In the genomic region with DNA sequence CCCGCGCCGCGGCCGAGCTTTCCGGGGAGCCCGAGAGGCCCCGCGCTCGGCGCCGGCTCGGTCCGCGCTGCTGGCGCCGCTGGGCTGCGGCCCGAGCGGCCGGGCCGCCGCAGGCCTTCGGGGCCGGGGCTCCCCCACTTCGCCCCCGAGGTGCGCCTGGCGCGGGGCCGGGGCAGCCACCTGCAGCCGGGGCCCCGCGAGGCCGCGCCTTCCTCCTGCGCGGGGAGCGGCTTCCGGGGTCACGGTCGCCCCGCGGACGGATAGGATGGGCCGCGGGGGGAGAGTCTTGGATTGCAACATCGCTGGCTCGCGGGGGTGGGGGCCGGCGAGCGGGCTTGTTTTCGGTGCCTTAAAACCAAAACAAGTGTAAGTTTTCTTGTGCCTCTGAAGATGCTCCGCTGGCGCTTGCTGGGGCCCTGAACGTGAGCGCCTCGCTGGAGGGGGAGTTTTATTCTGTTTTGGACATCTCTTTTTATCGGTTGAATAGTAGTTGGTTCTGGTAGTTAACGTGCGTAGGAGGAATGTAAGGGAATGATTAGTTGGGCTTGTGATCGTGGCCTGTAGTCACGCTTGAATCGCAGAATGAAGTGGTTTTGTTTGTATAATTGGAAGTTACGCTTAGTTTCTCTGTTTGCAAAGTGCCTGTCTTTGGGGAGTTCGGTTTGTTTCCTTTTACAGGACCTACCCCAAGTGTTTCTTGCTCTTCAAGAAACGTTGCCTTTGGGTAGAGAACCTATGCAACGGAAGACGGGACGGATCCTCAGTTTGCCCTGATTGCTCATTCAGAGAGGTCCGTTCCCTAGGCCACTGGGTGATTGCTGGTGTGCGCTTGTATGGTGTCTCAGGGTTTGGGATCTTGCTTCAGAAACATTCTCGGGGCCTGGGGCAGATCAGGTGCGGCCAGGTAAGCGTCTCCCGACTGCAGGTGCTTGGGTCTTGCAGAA, we compare ENCODE assay signal across 8 cellular contexts. TPM values are rescaled to one million over a fixed set of nuclear protein-coding genes. Genes with fewer than 3 reads are reported as not detected.
A peak's percentile ranks its signal among the peaks of the same experiment; 100 is the strongest.
DNase-seq lines count a peak whose midpoint lies in the region; ATAC-seq, FAIRE-seq and TF ChIP-seq lines count a peak whose summit lies in the region.

No MANE protein-coding gene starts in this region.

- peaks cover 35% of the 10 kb centered on the region for H4K20me1 ChIP-seq in GM12878 (ENCODE audit: control insufficient read depth, insufficient read depth)

- BruUV-seq in GM12878 (replicated peaks; lab: Mats Ljungman, UMichigan) = TSS peak; percentile 83

- H3K9me3 ChIP-seq in GM12878 (replicated peaks; ENCODE audit: control insufficient read depth, insufficient read depth, low read length) = no peaks in the 10 kb centered on the region
- no peaks in the 10 kb centered on the region for H3K9me3 ChIP-seq in kidney (ENCODE audit: control insufficient read depth in 1 of 2, low read length in 2 of 2)

- peak overlapping the region; percentile 93 for H3K27ac Mint-ChIP-seq in T-helper 1 cell treated with Interleukin-12 subunit alpha and Interleukin-12 subunit beta and Interleukin-4 antibody, amounts not matched to agents 30 μg/mL and 1 μg/mL, for 36 hours

- H3K4me1 ChIP-seq in GM12878 (ENCODE audit: control insufficient read depth, insufficient read depth, low read length) = peaks cover 7% of the 10 kb centered on the region
- H3K4me1 ChIP-seq in kidney (ENCODE audit: control insufficient read depth in 1 of 2, insufficient read depth in 1 of 2, low read depth in 1 of 2, low read length in 2 of 2) = peaks cover 10 to 29% of the 10 kb centered on the region in 2 donors

- intact Hi-C loops in GM12878 (cut with micrococcal nuclease; ENCODE audit: unreplicated experiment) (loop anchor here (5.0 kb wide), 1 partner anchor 112 kb away; the partner anchor contains the start of gene UQCC4), kidney (cut with DNase I) (no loop called here)

- TF ChIP-seq POLR2A in GM12878 (IDR thresholded peaks at IDR 0.05; ENCODE audit: low read depth, low read length) = peak; percentile 46

- H3K4me3 Mint-ChIP-seq in T-helper 1 cell treated with Interleukin-12 subunit alpha and Interleukin-12 subunit beta and Interleukin-4 antibody, amounts not matched to agents 30 μg/mL and 1 μg/mL, for 36 hours = peak overlapping the region; percentile 99

- H3K27me3 ChIP-seq in GM12878 (replicated peaks in 1 of 2; ENCODE audit: control insufficient read depth in 2 of 2, insufficient read depth in 2 of 2, low read length in 1 of 2) = no peaks in the 10 kb centered on the region

- SMC1A ChIA-PET in GM12878 (lab: Charles Lee; ENCODE audit: uncharacterized antibody, unreplicated experiment) = no interaction called here

- peak; percentile 62 for FAIRE-seq in GM12878 (lab: Jason Lieb, UNC)
- no peak for FAIRE-seq in kidney (lab: Jason Lieb, UNC)

- H3K9me3 Mint-ChIP-seq in T-helper 1 cell treated with Interleukin-12 subunit alpha and Interleukin-12 subunit beta and Interleukin-4 antibody, amounts not matched to agents 30 μg/mL and 1 μg/mL, for 36 hours = no peaks in the 10 kb centered on the region

- no peak overlapping the region for H2AFZ ChIP-seq in GM12878 (ENCODE audit: control insufficient read depth, low read depth, low read length)

- CTCF ChIA-PET in GM12878 (lab: Yijun Ruan, JAX) = no interaction called here

- TF ChIP-seq RAD21 in GM12878 (IDR thresholded peaks at IDR 0.05; ENCODE audit: insufficient read depth, low read depth, low read length) = no peak

- RAD21 ChIA-PET in GM12878 (lab: Charles Lee; ENCODE audit: unreplicated experiment) = no interaction called here

- peak overlapping the region; percentile 51 for H3K27ac ChIP-seq in GM12878 (ENCODE audit: control insufficient read depth, insufficient read depth)
- peak overlapping the region; percentile 8 to 40 for H3K27ac ChIP-seq in kidney (ENCODE audit: low read depth in 2 of 2, low read length in 2 of 2)

- H3K4me2 ChIP-seq in GM12878 (ENCODE audit: control insufficient read depth, insufficient read depth) = peak overlapping the region; percentile 97

- peaks cover 0 to 19% of the 10 kb centered on the region in 2 experiments; a peak in 2 of 4 replicates for H3K36me3 ChIP-seq in GM12878 (ENCODE audit: control insufficient read depth in 2 of 2, insufficient read depth in 2 of 2, low read length in 1 of 2)
- peaks cover 0 to 4% of the 10 kb centered on the region in 2 donors for H3K36me3 ChIP-seq in kidney (ENCODE audit: control insufficient read depth in 1 of 2, insufficient read depth in 2 of 2, low read length in 2 of 2)

- TF ChIP-seq EP300 in GM12878 (IDR thresholded peaks at IDR 0.05; ENCODE audit: borderline replicate concordance in 1 of 2, control insufficient read depth in 1 of 2, low read depth in 2 of 2, low read length in 2 of 2) = no peak

- in situ Hi-C loops in GM12878 (cut with MboI) = no loop called here

- POLR2A ChIA-PET in GM12878 (lab: Charles Lee) = no interaction called here

- H3K4me1 Mint-ChIP-seq in T-helper 1 cell treated with Interleukin-12 subunit alpha and Interleukin-12 subunit beta and Interleukin-4 antibody, amounts not matched to agents 30 μg/mL and 1 μg/mL, for 36 hours (ENCODE audit: low read depth) = peaks cover 15% of the 10 kb centered on the region

- peaks cover 4% of the 10 kb centered on the region for H3K36me3 Mint-ChIP-seq in T-helper 1 cell treated with Interleukin-12 subunit alpha and Interleukin-12 subunit beta and Interleukin-4 antibody, amounts not matched to agents 30 μg/mL and 1 μg/mL, for 36 hours (ENCODE audit: low read depth)

- DNase-seq in GM12878 (ENCODE audit: low read depth, low spot score) (no peak), kidney (no peak), OCI-M2 (lab: John Stamatoyannopoulos, UW; ENCODE audit: unreplicated experiment) (no peak), COR-L47 (lab: John Stamatoyannopoulos, UW) (no peak)
- peak; percentile 63 for DNase-seq in stimulated activated CD4-positive, alpha-beta T cell treated with anti-CD3 and anti-CD28 coated beads, Interleukin-4, amount 100 ng/mL, for 1 hour

- ATAC-seq in GM18867 (IDR thresholded peaks at IDR 0.05; ENCODE audit: unreplicated experiment) = peak; percentile 4
- ATAC-seq in HG03095 (IDR thresholded peaks at IDR 0.05; ENCODE audit: unreplicated experiment) = peak; percentile 10
- ATAC-seq in GM12878 = peak; percentile 46

- H3K79me2 ChIP-seq in GM12878 (ENCODE audit: control insufficient read depth, insufficient read depth, low read length) = peaks cover 52% of the 10 kb centered on the region

- TF ChIP-seq CTCF in GM12878 (IDR thresholded peaks at IDR 0.05 in 2 of 3, conservative IDR thresholded peaks at IDR 0.05 in 1 of 3; ENCODE audit: control insufficient read depth in 2 of 3, extremely low read depth in 1 of 3, insufficient read depth in 1 of 3, low read depth in 3 of 3, low read length in 3 of 3) (no peak), kidney (IDR thresholded peaks at IDR 0.05; ENCODE audit: borderline replicate concordance, extremely low read depth, insufficient read depth) (no peak)

- 2% methylated on average over 47 of the region's 77 CpGs for WGBS in GM12878 (ENCODE audit: insufficient coverage, insufficient replicate concordance, low lambda C conversion rate, missing lambda C conversion rate)

- no peaks in the 10 kb centered on the region for H3K27me3 Mint-ChIP-seq in T-helper 1 cell treated with Interleukin-12 subunit alpha and Interleukin-12 subunit beta and Interleukin-4 antibody, amounts not matched to agents 30 μg/mL and 1 μg/mL, for 36 hours (ENCODE audit: low read depth)

- H3K4me3 ChIP-seq in GM12878 = peak overlapping the region; percentile 93
- peak overlapping the region; percentile 70 to 79 for H3K4me3 ChIP-seq in kidney (ENCODE audit: low read length in 2 of 2)

- H3K9ac ChIP-seq in GM12878 (ENCODE audit: control insufficient read depth, insufficient read depth, low read length) (peak overlapping the region; percentile 100), kidney (ENCODE audit: low read length in 2 of 2) (peak overlapping the region; percentile 53 to 68)

RNA-seq across cellular contexts. Expression of gene UBE2I, which starts 0.7 kb away (rescaled TPM):
- total RNA-seq in GM12878 (2013; cell fraction: nucleolus; rRNA removed) = 139 and 148 TPM in 2 replicates
- total RNA-seq in GM12878 (2014; rRNA removed) (65.2 and 69.3 TPM in 2 replicates), GM12878 (2014; rRNA removed; fragmentation: Illumina TruSeq; extraction: Trizol) (92.2 and 104 TPM in 2 replicates), GM12878 (2021) (180 and 210 TPM in 2 replicates), kidney (97.1 TPM)
- polyA plus RNA-seq in GM12878 (2011; ENCODE audit: low read depth) = 82.4 TPM
- polyA plus RNA-seq in GM12878 (2011; rRNA removed) (181 and 188 TPM in 2 replicates), GM12878 (2014; fragmentation: Illumina TruSeq; extraction: Trizol) (243 and 265 TPM in 2 replicates), GM12878 (2014; fragmentation: Nextera tagmentation; extraction: Ambion mirVana) (10 to 100 TPM; 47.5 to 51.5 TPM), GM12878 (2014; rRNA removed) (203 and 205 TPM in 2 replicates), GM12878 (2016; fragmentation: Nextera tagmentation; extraction: Ambion mirVana) (100 to 1,000 TPM; 200 to 204 TPM), kidney (ENCODE audit: insufficient read depth, low read depth, low replicate concordance) (62.2 TPM)
- polyA plus RNA-seq in GM12878 (2011; cell fraction: cytosol; rRNA removed) = 110 and 129 TPM in 2 replicates
- 167 and 229 TPM in 2 replicates for polyA plus RNA-seq in GM12878 (2011; cell fraction: nucleus; rRNA removed)
- 115 and 125 TPM in 2 replicates for polyA plus RNA-seq in GM12878 (2012)
- 94.4 and 94.6 TPM in 2 replicates for polyA minus RNA-seq in GM12878 (2011; rRNA and poly(A)+ RNA removed)
- 48.2 and 58.6 TPM in 2 replicates for polyA minus RNA-seq in GM12878 (2011; cell fraction: cytosol; rRNA and poly(A)+ RNA removed)
- polyA minus RNA-seq in GM12878 (2011; cell fraction: nucleus; rRNA and poly(A)+ RNA removed) = 56.3 and 111 TPM in 2 replicates

RNA-seq across cellular contexts. Expression of gene BAIAP3, which starts 23.3 kb away (rescaled TPM):
- 0.37 and 0.44 TPM in 2 replicates for total RNA-seq in GM12878 (2013; cell fraction: nucleolus; rRNA removed)
- total RNA-seq in GM12878 (2014; rRNA removed) (0.17 TPM in 1 of 2 replicates, not detected in the other), GM12878 (2014; rRNA removed; fragmentation: Illumina TruSeq; extraction: Trizol) (not detected in 2 replicates), GM12878 (2021) (0.56 and 0.58 TPM in 2 replicates), kidney (8.0 TPM)
- polyA plus RNA-seq in GM12878 (2011; ENCODE audit: low read depth) = 0.35 TPM
- polyA plus RNA-seq in GM12878 (2011; rRNA removed) (0.03 and 0.16 TPM in 2 replicates), GM12878 (2014; fragmentation: Illumina TruSeq; extraction: Trizol) (0.03 TPM in 1 of 2 replicates, not detected in the other), GM12878 (2014; fragmentation: Nextera tagmentation; extraction: Ambion mirVana) (not detected), GM12878 (2014; rRNA removed) (0.56 TPM in 2 replicates), GM12878 (2016; fragmentation: Nextera tagmentation; extraction: Ambion mirVana) (under 1 TPM; 0.14 to 0.31 TPM), kidney (ENCODE audit: insufficient read depth, low read depth, low replicate concordance) (8.2 TPM)
- 0.03 and 0.15 TPM in 2 replicates for polyA plus RNA-seq in GM12878 (2011; cell fraction: cytosol; rRNA removed)
- 0.99 and 1.3 TPM in 2 replicates for polyA plus RNA-seq in GM12878 (2011; cell fraction: nucleus; rRNA removed)
- 0.70 and 1.6 TPM in 2 replicates for polyA plus RNA-seq in GM12878 (2012)
- polyA minus RNA-seq in GM12878 (2011; rRNA and poly(A)+ RNA removed) = not detected in 2 replicates
- polyA minus RNA-seq in GM12878 (2011; cell fraction: cytosol; rRNA and poly(A)+ RNA removed) = not detected in 2 replicates
- 0.19 and 0.48 TPM in 2 replicates for polyA minus RNA-seq in GM12878 (2011; cell fraction: nucleus; rRNA and poly(A)+ RNA removed)

RNA-seq across cellular contexts. Expression of gene TSR3, which starts 41.5 kb away (rescaled TPM):
- total RNA-seq in GM12878 (2013; cell fraction: nucleolus; rRNA removed) = 6.0 and 6.3 TPM in 2 replicates
- 72.7 and 73.7 TPM in 2 replicates for total RNA-seq in GM12878 (2014; rRNA removed)
- 20.9 and 23.4 TPM in 2 replicates for total RNA-seq in GM12878 (2014; rRNA removed; fragmentation: Illumina TruSeq; extraction: Trizol)
- 66.1 and 67.6 TPM in 2 replicates for total RNA-seq in GM12878 (2021)
- 7.7 TPM for polyA plus RNA-seq in GM12878 (2011; ENCODE audit: low read depth)
- polyA plus RNA-seq in GM12878 (2011; rRNA removed) = 12.3 and 26.2 TPM in 2 replicates
- 37.2 and 58.2 TPM in 2 replicates for polyA plus RNA-seq in GM12878 (2011; cell fraction: cytosol; rRNA removed)
- polyA plus RNA-seq in GM12878 (2011; cell fraction: nucleus; rRNA removed) = 25.4 and 32.3 TPM in 2 replicates
- 36.1 and 41.1 TPM in 2 replicates for polyA plus RNA-seq in GM12878 (2012)
- polyA plus RNA-seq in GM12878 (2014; fragmentation: Illumina TruSeq; extraction: Trizol) = 0.81 and 9.9 TPM in 2 replicates
- 10 to 100 TPM in 1 of 2 experiments, 1 to 10 TPM in 1; 3.4 to 11.2 TPM for polyA plus RNA-seq in GM12878 (2014; fragmentation: Nextera tagmentation; extraction: Ambion mirVana)
- polyA plus RNA-seq in GM12878 (2014; rRNA removed) = 72.2 and 86.1 TPM in 2 replicates
- 100 to 1,000 TPM; 101 to 108 TPM for polyA plus RNA-seq in GM12878 (2016; fragmentation: Nextera tagmentation; extraction: Ambion mirVana)
- 5.3 and 22.8 TPM in 2 replicates for polyA minus RNA-seq in GM12878 (2011; rRNA and poly(A)+ RNA removed)
- polyA minus RNA-seq in GM12878 (2011; cell fraction: cytosol; rRNA and poly(A)+ RNA removed) = 16.0 and 19.3 TPM in 2 replicates
- 6.5 and 9.8 TPM in 2 replicates for polyA minus RNA-seq in GM12878 (2011; cell fraction: nucleus; rRNA and poly(A)+ RNA removed)
- total RNA-seq in kidney = 44.8 TPM
- polyA plus RNA-seq in kidney (ENCODE audit: insufficient read depth, low read depth, low replicate concordance) = 95.4 TPM

RNA-seq across cellular contexts. Expression of gene GNPTG, which starts 41.6 kb away (rescaled TPM):
- 14.1 and 16.1 TPM in 2 replicates for total RNA-seq in GM12878 (2013; cell fraction: nucleolus; rRNA removed)
- total RNA-seq in GM12878 (2014; rRNA removed) (19.8 and 21.9 TPM in 2 replicates), GM12878 (2014; rRNA removed; fragmentation: Illumina TruSeq; extraction: Trizol) (10.7 TPM in 2 replicates), GM12878 (2021) (23.6 and 25.3 TPM in 2 replicates), kidney (88.7 TPM)
- polyA plus RNA-seq in GM12878 (2011; ENCODE audit: low read depth) = 8.7 TPM
- polyA plus RNA-seq in GM12878 (2011; rRNA removed) (9.5 and 19.9 TPM in 2 replicates), GM12878 (2014; fragmentation: Illumina TruSeq; extraction: Trizol) (2.5 and 7.9 TPM in 2 replicates), GM12878 (2014; fragmentation: Nextera tagmentation; extraction: Ambion mirVana) (1 to 10 TPM in 1 of 2 experiments, under 1 TPM in 1; 0.80 to 2.4 TPM), GM12878 (2014; rRNA removed) (29.9 and 36.9 TPM in 2 replicates), GM12878 (2016; fragmentation: Nextera tagmentation; extraction: Ambion mirVana) (10 to 100 TPM; 25.9 to 32.6 TPM), kidney (ENCODE audit: insufficient read depth, low read depth, low replicate concordance) (138 TPM)
- polyA plus RNA-seq in GM12878 (2011; cell fraction: cytosol; rRNA removed) = 27.0 and 37.0 TPM in 2 replicates
- polyA plus RNA-seq in GM12878 (2011; cell fraction: nucleus; rRNA removed) = 63.8 and 81.0 TPM in 2 replicates
- 21.9 and 23.7 TPM in 2 replicates for polyA plus RNA-seq in GM12878 (2012)
- 7.9 and 8.0 TPM in 2 replicates for polyA minus RNA-seq in GM12878 (2011; rRNA and poly(A)+ RNA removed)
- 7.3 and 8.2 TPM in 2 replicates for polyA minus RNA-seq in GM12878 (2011; cell fraction: cytosol; rRNA and poly(A)+ RNA removed)
- polyA minus RNA-seq in GM12878 (2011; cell fraction: nucleus; rRNA and poly(A)+ RNA removed) = 6.5 and 16.5 TPM in 2 replicates

RNA-seq across cellular contexts. Expression of gene TPSD1, which starts 54.3 kb away (rescaled TPM):
- not detected in 2 replicates for total RNA-seq in GM12878 (2013; cell fraction: nucleolus; rRNA removed)
- not detected in 2 replicates for total RNA-seq in GM12878 (2014; rRNA removed)
- not detected in 2 replicates for total RNA-seq in GM12878 (2014; rRNA removed; fragmentation: Illumina TruSeq; extraction: Trizol)
- total RNA-seq in GM12878 (2021) = not detected in 2 replicates
- polyA plus RNA-seq in GM12878 (2011; ENCODE audit: low read depth) = not detected
- not detected in 2 replicates for polyA plus RNA-seq in GM12878 (2011; rRNA removed)
- polyA plus RNA-seq in GM12878 (2011; cell fraction: cytosol; rRNA removed) = not detected in 2 replicates
- polyA plus RNA-seq in GM12878 (2011; cell fraction: nucleus; rRNA removed) = not detected in 2 replicates
- not detected in 2 replicates for polyA plus RNA-seq in GM12878 (2012)
- not detected in 2 replicates for polyA plus RNA-seq in GM12878 (2014; fragmentation: Illumina TruSeq; extraction: Trizol)
- polyA plus RNA-seq in GM12878 (2014; fragmentation: Nextera tagmentation; extraction: Ambion mirVana) = not detected
- polyA plus RNA-seq in GM12878 (2014; rRNA removed) = not detected in 2 replicates
- not detected for polyA plus RNA-seq in GM12878 (2016; fragmentation: Nextera tagmentation; extraction: Ambion mirVana)
- polyA minus RNA-seq in GM12878 (2011; rRNA and poly(A)+ RNA removed) = not detected in 2 replicates
- polyA minus RNA-seq in GM12878 (2011; cell fraction: cytosol; rRNA and poly(A)+ RNA removed) = not detected in 2 replicates
- polyA minus RNA-seq in GM12878 (2011; cell fraction: nucleus; rRNA and poly(A)+ RNA removed) = not detected in 2 replicates
- total RNA-seq in kidney = 7.9 TPM
- polyA plus RNA-seq in kidney (ENCODE audit: insufficient read depth, low read depth, low replicate concordance) = not detected
